Comparison of ENCODE assay signal across 8 cellular contexts in the genomic region with DNA sequence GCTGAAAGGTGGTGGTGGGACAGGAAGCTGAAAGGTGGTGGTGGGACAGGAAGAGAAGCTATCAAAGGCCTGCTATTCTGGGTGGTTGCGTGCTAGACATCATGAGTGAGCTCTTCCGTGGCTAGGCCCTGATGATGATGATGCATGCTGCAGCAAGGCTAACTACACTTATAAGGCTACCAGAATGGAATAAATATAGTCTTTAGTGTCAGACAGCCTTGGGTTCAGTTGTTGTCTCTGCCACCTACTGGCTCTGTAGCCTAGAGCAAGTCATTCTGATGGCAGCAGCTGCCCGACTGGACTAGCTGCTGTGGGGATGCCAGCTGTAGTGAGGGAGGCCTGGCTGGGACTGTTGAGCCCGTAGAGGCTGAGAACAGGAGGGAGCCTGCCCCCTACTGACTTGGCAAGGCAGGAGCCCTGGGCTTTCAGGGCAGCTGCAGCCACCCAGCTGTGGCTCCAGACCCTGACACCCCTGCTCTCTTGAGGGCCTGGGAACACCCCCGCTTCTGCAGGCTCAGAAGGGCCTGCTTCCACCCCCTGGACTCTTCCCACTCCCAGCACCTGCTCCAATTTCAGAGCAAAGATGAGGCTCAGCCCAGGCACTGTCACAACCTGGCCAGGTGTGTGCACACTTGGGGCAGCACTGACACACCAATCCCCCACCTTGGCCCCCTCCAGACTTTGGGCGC. TPM values are rescaled to one million over a fixed set of nuclear protein-coding genes. Genes with fewer than 3 reads are reported as not detected.
DNase-seq lines count a peak whose midpoint lies in the region; ATAC-seq and TF ChIP-seq lines count a peak whose summit lies in the region.
"Had no signal": no experiment of that assay in that cellular context is flagged by ENCODE, and none has a peak within 500 bp of the region (broad histone marks: within the 10 kb centered on the region; RNA-seq: fewer than 3 reads in every experiment).

No MANE protein-coding gene starts in this region.

- H3K9me3 Mint-ChIP-seq in WTC11: peaks cover 14% of the 10 kb centered on the region
- no peaks in the 10 kb centered on the region for H3K9me3 Mint-ChIP-seq in endothelial cell (ENCODE audit: unreplicated experiment)

- no peaks in the 10 kb centered on the region for H3K4me1 Mint-ChIP-seq in WTC11
- H3K4me1 Mint-ChIP-seq in endothelial cell (ENCODE audit: unreplicated experiment): peaks cover 4% of the 10 kb centered on the region

- H3K27me3 Mint-ChIP-seq in WTC11 (ENCODE audit: low read depth): no peaks in the 10 kb centered on the region; the same call in 1 of the 2 replicates
- H3K27me3 Mint-ChIP-seq in endothelial cell (ENCODE audit: unreplicated experiment): peaks cover 4% of the 10 kb centered on the region

- DNase-seq in WTC11 (ENCODE audit: low spot score) (no peak), epithelial cell of proximal tubule (ENCODE audit: low read depth) (no peak), endothelial cell (ENCODE audit: low spot score) (no peak), NCI-H2196 (lab: John Stamatoyannopoulos, UW; ENCODE audit: unreplicated experiment) (no peak)
- DNase-seq in stimulated activated naive CD8-positive, alpha-beta T cell treated with anti-CD3 and anti-CD28 coated beads, Interleukin-15, Interleukin-2, amounts not matched to agents 100 U/mL and 50 U/mL, for 24 hours: peak; percentile 74

- H3K4me3 Mint-ChIP-seq in WTC11: no peak overlapping the region
- no peak overlapping the region for H3K4me3 Mint-ChIP-seq in endothelial cell (ENCODE audit: unreplicated experiment)

- peak; percentile 84 for ATAC-seq in GM19025 (IDR thresholded peaks at IDR 0.05; ENCODE audit: low read depth, unreplicated experiment)
- ATAC-seq in HG03064 (IDR thresholded peaks at IDR 0.05; ENCODE audit: low read depth, unreplicated experiment): peak; percentile 82
- 0 out of 2 replicates have a peak, but pooled peaks have one; percentile 26 for ATAC-seq in WTC11
- peak; percentile 87 for ATAC-seq in stimulated activated naive CD8-positive, alpha-beta T cell treated with anti-CD3 and anti-CD28 coated beads, Interleukin-15, Interleukin-2, amounts not matched to agents 100 U/mL and 50 U/mL, for 24 hours

- H3K27ac Mint-ChIP-seq in WTC11 (no peak overlapping the region), endothelial cell (ENCODE audit: unreplicated experiment) (no peak overlapping the region)

- POLR2A ChIA-PET in WTC11 (lab: Charles Lee): no interaction called here

- no peak overlapping the region for H3K4me3 ChIP-seq in epithelial cell of proximal tubule (ENCODE audit: low read depth, low read length)

- CTCF ChIA-PET in WTC11 (lab: Charles Lee): interaction anchor here (4.2 kb wide), 1 partner anchor 38 kb away, joined by 11 read pairs; no protein-coding TSS in a partner anchor

- TF ChIP-seq CTCF in WTC11 (IDR thresholded peaks at IDR 0.05): no peak
- TF ChIP-seq CTCF in epithelial cell of proximal tubule (conservative IDR thresholded peaks at IDR 0.05; ENCODE audit: low read depth, low read length): peak; percentile 47
- TF ChIP-seq CTCF in endothelial cell (IDR thresholded peaks at IDR 0.05; ENCODE audit: unreplicated experiment): no peak

- H3K36me3 Mint-ChIP-seq in WTC11 (peaks cover 5% of the 10 kb centered on the region; the same call in 1 of the 2 replicates), endothelial cell (ENCODE audit: low read depth, unreplicated experiment) (no peaks in the 10 kb centered on the region)

TF ChIP-seq in WTC11, 78 proteins besides CTCF, POLR2A, EP300 and RAD21 (continues in another document):
- no peak for TF ChIP-seq GABPB1 (CRISPR knock-in tag; IDR thresholded peaks at IDR 0.05)
- TF ChIP-seq, protein P1, sequence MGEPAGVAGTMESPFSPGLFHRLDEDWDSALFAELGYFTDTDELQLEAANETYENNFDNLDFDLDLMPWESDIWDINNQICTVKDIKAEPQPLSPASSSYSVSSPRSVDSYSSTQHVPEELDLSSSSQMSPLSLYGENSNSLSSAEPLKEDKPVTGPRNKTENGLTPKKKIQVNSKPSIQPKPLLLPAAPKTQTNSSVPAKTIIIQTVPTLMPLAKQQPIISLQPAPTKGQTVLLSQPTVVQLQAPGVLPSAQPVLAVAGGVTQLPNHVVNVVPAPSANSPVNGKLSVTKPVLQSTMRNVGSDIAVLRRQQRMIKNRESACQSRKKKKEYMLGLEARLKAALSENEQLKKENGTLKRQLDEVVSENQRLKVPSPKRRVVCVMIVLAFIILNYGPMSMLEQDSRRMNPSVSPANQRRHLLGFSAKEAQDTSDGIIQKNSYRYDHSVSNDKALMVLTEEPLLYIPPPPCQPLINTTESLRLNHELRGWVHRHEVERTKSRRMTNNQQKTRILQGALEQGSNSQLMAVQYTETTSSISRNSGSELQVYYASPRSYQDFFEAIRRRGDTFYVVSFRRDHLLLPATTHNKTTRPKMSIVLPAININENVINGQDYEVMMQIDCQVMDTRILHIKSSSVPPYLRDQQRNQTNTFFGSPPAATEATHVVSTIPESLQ (CRISPR knock-in tag; IDR thresholded peaks at IDR 0.05): no peak
- TF ChIP-seq, protein P2, sequence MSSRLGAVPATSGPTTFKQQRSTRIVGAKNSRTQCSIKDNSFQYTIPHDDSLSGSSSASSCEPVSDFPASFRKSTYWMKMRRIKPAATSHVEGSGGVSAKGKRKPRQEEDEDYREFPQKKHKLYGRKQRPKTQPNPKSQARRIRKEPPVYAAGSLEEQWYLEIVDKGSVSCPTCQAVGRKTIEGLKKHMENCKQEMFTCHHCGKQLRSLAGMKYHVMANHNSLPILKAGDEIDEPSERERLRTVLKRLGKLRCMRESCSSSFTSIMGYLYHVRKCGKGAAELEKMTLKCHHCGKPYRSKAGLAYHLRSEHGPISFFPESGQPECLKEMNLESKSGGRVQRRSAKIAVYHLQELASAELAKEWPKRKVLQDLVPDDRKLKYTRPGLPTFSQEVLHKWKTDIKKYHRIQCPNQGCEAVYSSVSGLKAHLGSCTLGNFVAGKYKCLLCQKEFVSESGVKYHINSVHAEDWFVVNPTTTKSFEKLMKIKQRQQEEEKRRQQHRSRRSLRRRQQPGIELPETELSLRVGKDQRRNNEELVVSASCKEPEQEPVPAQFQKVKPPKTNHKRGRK (CRISPR knock-in tag; IDR thresholded peaks at IDR 0.05; ENCODE audit: borderline replicate concordance): no peak
- TF ChIP-seq, protein P3, sequence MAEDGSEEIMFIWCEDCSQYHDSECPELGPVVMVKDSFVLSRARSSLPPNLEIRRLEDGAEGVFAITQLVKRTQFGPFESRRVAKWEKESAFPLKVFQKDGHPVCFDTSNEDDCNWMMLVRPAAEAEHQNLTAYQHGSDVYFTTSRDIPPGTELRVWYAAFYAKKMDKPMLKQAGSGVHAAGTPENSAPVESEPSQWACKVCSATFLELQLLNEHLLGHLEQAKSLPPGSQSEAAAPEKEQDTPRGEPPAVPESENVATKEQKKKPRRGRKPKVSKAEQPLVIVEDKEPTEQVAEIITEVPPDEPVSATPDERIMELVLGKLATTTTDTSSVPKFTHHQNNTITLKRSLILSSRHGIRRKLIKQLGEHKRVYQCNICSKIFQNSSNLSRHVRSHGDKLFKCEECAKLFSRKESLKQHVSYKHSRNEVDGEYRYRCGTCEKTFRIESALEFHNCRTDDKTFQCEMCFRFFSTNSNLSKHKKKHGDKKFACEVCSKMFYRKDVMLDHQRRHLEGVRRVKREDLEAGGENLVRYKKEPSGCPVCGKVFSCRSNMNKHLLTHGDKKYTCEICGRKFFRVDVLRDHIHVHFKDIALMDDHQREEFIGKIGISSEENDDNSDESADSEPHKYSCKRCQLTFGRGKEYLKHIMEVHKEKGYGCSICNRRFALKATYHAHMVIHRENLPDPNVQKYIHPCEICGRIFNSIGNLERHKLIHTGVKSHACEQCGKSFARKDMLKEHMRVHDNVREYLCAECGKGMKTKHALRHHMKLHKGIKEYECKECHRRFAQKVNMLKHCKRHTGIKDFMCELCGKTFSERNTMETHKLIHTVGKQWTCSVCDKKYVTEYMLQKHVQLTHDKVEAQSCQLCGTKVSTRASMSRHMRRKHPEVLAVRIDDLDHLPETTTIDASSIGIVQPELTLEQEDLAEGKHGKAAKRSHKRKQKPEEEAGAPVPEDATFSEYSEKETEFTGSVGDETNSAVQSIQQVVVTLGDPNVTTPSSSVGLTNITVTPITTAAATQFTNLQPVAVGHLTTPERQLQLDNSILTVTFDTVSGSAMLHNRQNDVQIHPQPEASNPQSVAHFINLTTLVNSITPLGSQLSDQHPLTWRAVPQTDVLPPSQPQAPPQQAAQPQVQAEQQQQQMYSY (CRISPR knock-in tag; IDR thresholded peaks at IDR 0.05): no peak
- no peak for TF ChIP-seq FOXP1 (CRISPR knock-in tag; IDR thresholded peaks at IDR 0.05; ENCODE audit: borderline replicate concordance)
- TF ChIP-seq, protein P4, sequence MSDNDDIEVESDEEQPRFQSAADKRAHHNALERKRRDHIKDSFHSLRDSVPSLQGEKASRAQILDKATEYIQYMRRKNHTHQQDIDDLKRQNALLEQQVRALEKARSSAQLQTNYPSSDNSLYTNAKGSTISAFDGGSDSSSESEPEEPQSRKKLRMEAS (CRISPR knock-in tag; IDR thresholded peaks at IDR 0.05): no peak
- TF ChIP-seq EMX1 (CRISPR knock-in tag; IDR thresholded peaks at IDR 0.05): no peak
- TF ChIP-seq GTF2I (CRISPR knock-in tag; conservative IDR thresholded peaks at IDR 0.05): no peak
- no peak for TF ChIP-seq OVOL2 (CRISPR knock-in tag; IDR thresholded peaks at IDR 0.05; ENCODE audit: borderline replicate concordance)
- TF ChIP-seq, protein P5, sequence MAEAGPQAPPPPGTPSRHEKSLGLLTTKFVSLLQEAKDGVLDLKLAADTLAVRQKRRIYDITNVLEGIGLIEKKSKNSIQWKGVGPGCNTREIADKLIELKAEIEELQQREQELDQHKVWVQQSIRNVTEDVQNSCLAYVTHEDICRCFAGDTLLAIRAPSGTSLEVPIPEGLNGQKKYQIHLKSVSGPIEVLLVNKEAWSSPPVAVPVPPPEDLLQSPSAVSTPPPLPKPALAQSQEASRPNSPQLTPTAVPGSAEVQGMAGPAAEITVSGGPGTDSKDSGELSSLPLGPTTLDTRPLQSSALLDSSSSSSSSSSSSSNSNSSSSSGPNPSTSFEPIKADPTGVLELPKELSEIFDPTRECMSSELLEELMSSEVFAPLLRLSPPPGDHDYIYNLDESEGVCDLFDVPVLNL (CRISPR knock-in tag; IDR thresholded peaks at IDR 0.05; ENCODE audit: borderline replicate concordance, low read depth): no peak
- no peak for TF ChIP-seq PRRX2 (CRISPR knock-in tag; IDR thresholded peaks at IDR 0.05)
- TF ChIP-seq JAZF1 (CRISPR knock-in tag; IDR thresholded peaks at IDR 0.05): no peak
- TF ChIP-seq ZBTB21 (CRISPR knock-in tag; IDR thresholded peaks at IDR 0.05; ENCODE audit: borderline replicate concordance): no peak
- no peak for TF ChIP-seq SMAD4 (CRISPR knock-in tag; IDR thresholded peaks at IDR 0.05)

RNA-seq across cellular contexts. Expression of a gene that starts 21.4 kb away (rescaled TPM):
- 0.07 to 0.16 TPM (median 0.09 TPM) in 3 replicates for total RNA-seq in WTC11 (2021)
- total RNA-seq in epithelial cell of proximal tubule: 2.4 and 14.7 TPM in 2 replicates
- total RNA-seq in endothelial cell (ENCODE audit: unreplicated experiment): not detected
- total RNA-seq: skeletal muscle tissue had no signal

RNA-seq across cellular contexts. Expression of a gene that starts 57.9 kb away (rescaled TPM):
- total RNA-seq in WTC11 (2021): 1.8 to 2.4 TPM (median 2.3 TPM) in 3 replicates
- 4.6 and 5.9 TPM in 2 replicates for total RNA-seq in epithelial cell of proximal tubule
- 3.2 TPM for total RNA-seq in endothelial cell (ENCODE audit: unreplicated experiment)

Comparison
In these comparisons a context has a peak if more than half of its experiments do, and no peak if none do; other contexts are left out.
1. ATAC-seq: peak in every context shown above with its lines; median percentile 87 in stimulated activated naive CD8-positive, alpha-beta T cell treated with anti-CD3 and anti-CD28 coated beads, Interleukin-15, Interleukin-2, amounts not matched to agents 100 U/mL and 50 U/mL, for 24 hours; 84 in GM19025; 82 in HG03064; 26 in WTC11.